8 cellular contexts compared by ENCODE assay signal in the genomic region with DNA sequence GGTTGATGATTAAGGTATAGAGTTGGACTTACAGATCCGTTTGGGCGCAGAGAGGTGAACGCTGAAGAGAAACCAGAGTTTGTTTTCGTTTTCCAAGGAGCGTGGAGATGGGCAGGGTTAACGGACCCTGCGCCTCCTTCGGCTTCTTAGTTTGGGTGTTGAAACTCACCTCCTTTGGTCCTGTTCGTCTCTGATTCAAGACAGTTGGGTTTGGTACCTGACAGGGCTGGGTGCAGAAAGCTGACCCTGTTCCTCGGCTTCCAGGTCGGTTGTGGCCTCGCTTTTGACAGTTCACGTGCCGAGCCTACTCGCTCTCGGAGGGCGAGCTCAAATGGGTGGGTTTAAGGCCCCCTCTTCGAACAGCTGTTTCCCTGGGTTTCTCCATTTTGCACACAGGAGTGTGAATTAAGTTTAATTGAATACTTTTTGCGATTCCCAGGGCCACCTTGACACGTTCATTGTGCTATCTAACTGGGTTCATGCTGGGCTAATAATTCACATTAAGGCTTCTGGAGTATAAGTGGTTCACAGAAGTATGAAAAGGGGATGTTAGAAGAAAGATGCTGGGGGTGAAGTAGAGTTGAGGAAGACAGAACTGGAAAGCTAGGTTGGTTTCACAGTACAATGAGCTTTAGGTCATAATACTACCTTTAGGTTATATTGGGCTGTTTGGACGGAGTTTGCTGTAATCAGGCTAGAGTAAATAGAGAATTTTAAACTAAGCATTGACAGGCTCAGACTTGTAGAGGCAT. TPM values are rescaled to one million over a fixed set of nuclear protein-coding genes. Genes with fewer than 3 reads are reported as not detected.
DNase-seq lines count a peak whose midpoint lies in the region; ATAC-seq and TF ChIP-seq lines count a peak whose summit lies in the region.

No MANE protein-coding gene starts in this region.

- H3K27ac Mint-ChIP-seq in memory B cell, result no peak overlapping the region

- H3K36me3 Mint-ChIP-seq in memory B cell, result peaks cover 12% of the 10 kb centered on the region

- ATAC-seq in GM18505 (IDR thresholded peaks at IDR 0.05; ENCODE audit: unreplicated experiment) (peak; percentile 0), memory B cell (ENCODE audit: low read depth) (peak; percentile 20)

- H3K4me1 Mint-ChIP-seq in memory B cell, result peaks cover 12% of the 10 kb centered on the region

- H3K4me3 ChIP-seq in AG09309 (ENCODE audit: control insufficient read depth, low read depth, low read length), result peak overlapping the region; percentile 90
- H3K4me3 ChIP-seq in cardiac fibroblast (replicated peaks in 1 of 2; ENCODE audit: low read depth in 2 of 2, low read length in 2 of 2), result peak overlapping the region; percentile 92 to 94

- no peaks in the 10 kb centered on the region for H3K27me3 Mint-ChIP-seq in memory B cell

- TF ChIP-seq CTCF in AG09309 (IDR thresholded peaks at IDR 0.05; ENCODE audit: control insufficient read depth, insufficient read depth, low read depth, low read length, missing control alignments), result no peak
- TF ChIP-seq CTCF in cardiac fibroblast (IDR thresholded peaks at IDR 0.05; ENCODE audit: low read depth, low read length), result no peak

- no peak overlapping the region for H3K4me3 Mint-ChIP-seq in memory B cell

- no peaks in the 10 kb centered on the region for H3K9me3 Mint-ChIP-seq in memory B cell

- no peak for TF ChIP-seq POLR2A in GM18505 (IDR thresholded peaks at IDR 0.05; ENCODE audit: borderline replicate concordance, extremely low read depth, insufficient read depth, insufficient read length)

- DNase-seq in AG09309 (ENCODE audit: low read depth), result no peak
- DNase-seq in NCI-H2227 treated with DMSO at 0.1 percent for 48 hours (lab: John Stamatoyannopoulos, UW), result peak; percentile 7
- peak in 1 of 2 donors; percentile 17 for DNase-seq in cardiac fibroblast (ENCODE audit: low read depth in 2 of 2)
- peak; percentile 21 to 41 for DNase-seq in memory B cell (ENCODE audit: low spot score in 2 of 2)
- DNase-seq in ureter (ENCODE audit: low spot score), result peak; percentile 51
- DNase-seq in RKO (ENCODE audit: low spot score), result no peak
- DNase-seq in NCI-H2081 treated with DMSO at 0.1 percent for 48 hours (lab: John Stamatoyannopoulos, UW), result no peak

RNA-seq across cellular contexts. Expression of a gene that starts 0.6 kb away (rescaled TPM):
- 24.4 TPM for total RNA-seq in ureter

Comparison
In these comparisons a context has a peak if more than half of its experiments do, and no peak if none do; other contexts are left out.
1. DNase-seq: peak in NCI-H2227 treated with DMSO at 0.1 percent for 48 hours (single experiment), memory B cell (2 of 2) and ureter (single experiment); none in AG09309 (single experiment), RKO (single experiment) and NCI-H2081 treated with DMSO at 0.1 percent for 48 hours (single experiment).